In the genomic region with DNA sequence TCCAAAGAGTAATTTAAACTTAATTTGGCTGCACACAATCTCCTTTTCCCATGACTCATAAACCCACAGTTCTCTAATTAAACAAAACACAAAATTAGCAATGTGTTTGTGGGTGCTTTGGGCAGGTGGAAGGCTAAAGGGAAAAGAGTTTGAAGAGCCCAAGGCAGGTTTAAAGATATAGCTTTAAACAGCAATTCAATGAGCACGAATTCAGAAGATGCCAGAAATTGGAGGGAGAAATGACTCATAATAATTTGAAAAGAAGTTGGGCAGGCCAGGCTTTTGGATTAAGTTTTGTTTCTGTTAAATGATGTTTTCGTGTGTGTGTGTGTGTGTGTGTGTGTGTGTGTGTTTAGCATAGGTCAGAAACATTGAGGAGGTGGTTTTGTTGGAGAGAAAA, we compare ENCODE assay signal across 31 cellular contexts.
DNase-seq lines count a peak whose midpoint lies in the region; ATAC-seq and TF ChIP-seq lines count a peak whose summit lies in the region.
"Had no signal": no experiment of that assay in that cellular context is flagged by ENCODE, and none has a peak within 500 bp of the region (broad histone marks: within the 10 kb centered on the region; RNA-seq: fewer than 3 reads in every experiment).

No MANE protein-coding gene starts in this region.

- DNase-seq in AG09319 (ENCODE audit: extremely low read depth, low read depth) (peak; percentile 14), LHCN-M2 (ENCODE audit: low read depth) (peak; percentile 32), dermis blood vessel endothelial cell (peak; percentile 41), mesothelial cell of epicardium (ENCODE audit: low spot score in 2 of 2, unreplicated experiment in 2 of 2) (no peak), hepatic stellate cell (ENCODE audit: low spot score) (no peak), NCI-H187 treated with DMSO at 0.1 percent for 48 hours (lab: John Stamatoyannopoulos, UW) (no peak), MV-4-11 (lab: John Stamatoyannopoulos, UW) (no peak)
- DNase-seq: activated CD8-positive, alpha-beta memory T cell treated with anti-CD3 and anti-CD28 coated beads for 24 hours; amygdala; CD8-positive, alpha-beta T cell; DMS 273 treated with DMSO at 0.1 percent for 48 hours; effector memory CD4-positive, alpha-beta T cell; erythroblast; gastrocnemius medialis; KBM-7; left colon; mammary epithelial cell; NCI-H1417; NCI-H2081 treated with DMSO at 0.1 percent for 48 hours; NCI-H226; NCI-H526 treated with DMSO at 0.1 percent for 48 hours; nephron progenitor cell; PC-9; Right ventricle myocardium superior; small intestine; stimulated activated naive CD4-positive, alpha-beta T cell treated with Interleukin-2 at 50 U/mL for 16 hours; upper lobe of right lung had no signal

- TF ChIP-seq CTCF in AG09319 (IDR thresholded peaks at IDR 0.05; ENCODE audit: low read depth, low read length) (no peak), mesothelial cell of epicardium (IDR thresholded peaks at IDR 0.05; ENCODE audit: unreplicated experiment) (no peak)

- ATAC-seq in HG03378 (IDR thresholded peaks at IDR 0.05; ENCODE audit: unreplicated experiment), result no peak
- ATAC-seq: A549; CD8-positive, alpha-beta T cell; gastrocnemius medialis; left colon; upper lobe of right lung had no signal

- H3K4me1 Mint-ChIP-seq in mesothelial cell of epicardium, result peaks cover 44% of the 10 kb centered on the region
- H3K4me1 Mint-ChIP-seq: activated naive CD4-positive, alpha-beta T cell treated with anti-CD3 and anti-CD28 coated beads, Interleukin-2, amount 50 U/mL, for 24 hours; nephron progenitor cell had no signal

- H3K27me3 Mint-ChIP-seq in mesothelial cell of epicardium (ENCODE audit: low read depth), result no peaks in the 10 kb centered on the region
- H3K27me3 Mint-ChIP-seq: activated naive CD4-positive, alpha-beta T cell treated with anti-CD3 and anti-CD28 coated beads, Interleukin-2, amount 50 U/mL, for 24 hours; B cell had no signal

- H3K27ac Mint-ChIP-seq in mesothelial cell of epicardium, result peak overlapping the region; percentile 66
- H3K27ac Mint-ChIP-seq: activated naive CD4-positive, alpha-beta T cell treated with anti-CD3 and anti-CD28 coated beads, Interleukin-2, amount 50 U/mL, for 24 hours; B cell; CD8-positive, alpha-beta T cell; nephron progenitor cell had no signal

- no peak overlapping the region for H3K4me3 Mint-ChIP-seq in mesothelial cell of epicardium
- H3K4me3 Mint-ChIP-seq: activated naive CD4-positive, alpha-beta T cell treated with anti-CD3 and anti-CD28 coated beads, Interleukin-2, amount 50 U/mL, for 24 hours; B cell; CD8-positive, alpha-beta T cell; nephron progenitor cell had no signal

- H3K36me3 Mint-ChIP-seq in mesothelial cell of epicardium, result peaks cover 5% of the 10 kb centered on the region
- H3K36me3 Mint-ChIP-seq: activated naive CD4-positive, alpha-beta T cell treated with anti-CD3 and anti-CD28 coated beads, Interleukin-2, amount 50 U/mL, for 24 hours; CD8-positive, alpha-beta T cell had no signal

- peaks cover 28% of the 10 kb centered on the region for H3K9me3 Mint-ChIP-seq in mesothelial cell of epicardium
- H3K9me3 Mint-ChIP-seq: CD8-positive, alpha-beta T cell; nephron progenitor cell had no signal

Comparison
In these comparisons a context has a peak if more than half of its experiments do, and no peak if none do; other contexts are left out.
1. DNase-seq: peak in AG09319 (single experiment), LHCN-M2 (single experiment) and dermis blood vessel endothelial cell (single experiment); none in mesothelial cell of epicardium (0 of 2), hepatic stellate cell (single experiment), NCI-H187 treated with DMSO at 0.1 percent for 48 hours (single experiment) and MV-4-11 (single experiment).